Comparison of ENCODE assay signal across 10 cellular contexts in the genomic region with DNA sequence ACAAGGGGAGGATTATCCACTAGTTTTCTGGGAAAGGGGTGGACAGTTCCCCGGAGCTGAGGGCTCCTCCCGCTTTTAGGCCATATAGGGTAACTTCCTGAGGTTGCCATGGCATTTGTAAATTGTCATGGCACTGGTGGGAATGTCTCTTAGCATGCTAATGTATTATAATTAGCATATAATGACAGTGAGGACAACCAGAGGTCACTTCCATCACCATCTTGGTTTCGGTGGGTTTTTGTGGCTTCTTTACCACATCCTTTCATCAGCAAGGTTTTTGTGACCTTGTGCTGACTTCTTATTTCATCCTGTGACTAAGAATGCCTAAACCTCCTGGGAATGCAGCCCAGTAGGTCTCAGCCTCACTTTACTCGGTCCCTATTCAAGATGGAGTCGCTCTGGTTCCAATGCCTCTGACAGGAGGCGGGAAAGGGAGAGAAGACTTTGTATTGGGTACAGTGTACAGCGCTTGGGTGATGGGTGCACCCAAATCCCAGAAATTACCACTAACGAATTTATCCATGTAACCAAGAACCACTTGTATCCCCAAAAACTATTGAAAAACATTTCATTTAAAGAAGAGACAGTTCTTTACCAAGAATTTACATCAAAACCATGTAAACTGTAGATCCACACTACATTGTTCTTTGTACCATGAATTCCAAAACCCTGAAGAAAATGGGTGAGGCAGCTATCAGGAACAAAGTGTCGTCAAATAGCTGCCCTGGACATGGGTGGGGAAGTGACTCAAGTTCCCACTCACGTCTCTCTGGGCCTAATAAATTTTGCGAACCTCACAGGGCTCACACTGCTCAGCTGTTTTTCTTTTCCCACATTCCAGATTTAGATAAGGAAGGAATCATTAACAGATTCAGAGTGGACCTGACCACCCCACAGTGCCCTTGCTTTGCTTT. TPM values are rescaled to one million over a fixed set of nuclear protein-coding genes. Genes with fewer than 3 reads are reported as not detected.
DNase-seq lines count a peak whose midpoint lies in the region; ATAC-seq and TF ChIP-seq lines count a peak whose summit lies in the region.
"Had no signal": no experiment of that assay in that cellular context is flagged by ENCODE, and none has a peak within 500 bp of the region (broad histone marks: within the 10 kb centered on the region; RNA-seq: fewer than 3 reads in every experiment).

No MANE protein-coding gene starts in this region.

- intact Hi-C loops in activated naive CD4-positive, alpha-beta T cell treated with anti-CD3 and anti-CD28 coated beads for 36 hours (cut with micrococcal nuclease) = no loop called here

- H3K4me3 ChIP-seq in cardiac fibroblast (replicated peaks in 1 of 2; ENCODE audit: low read depth in 2 of 2, low read length in 2 of 2) = no peak overlapping the region
- H3K4me3 ChIP-seq: prostate gland had no signal

- no peak for ATAC-seq in left lobe of liver

- H3K27me3 Mint-ChIP-seq in activated naive CD4-positive, alpha-beta T cell treated with anti-CD3 and anti-CD28 coated beads for 36 hours (ENCODE audit: low read depth) = peaks cover 6% of the 10 kb centered on the region
- peaks cover 4% of the 10 kb centered on the region for H3K27me3 Mint-ChIP-seq in type B pancreatic cell

- H3K36me3 Mint-ChIP-seq in activated naive CD4-positive, alpha-beta T cell treated with anti-CD3 and anti-CD28 coated beads for 36 hours (ENCODE audit: low read depth) = no peaks in the 10 kb centered on the region
- no peaks in the 10 kb centered on the region for H3K36me3 Mint-ChIP-seq in type B pancreatic cell

- no peak overlapping the region for H3K4me3 Mint-ChIP-seq in activated naive CD4-positive, alpha-beta T cell treated with anti-CD3 and anti-CD28 coated beads for 36 hours
- H3K4me3 Mint-ChIP-seq in type B pancreatic cell = no peak overlapping the region

- DNase-seq in activated naive CD4-positive, alpha-beta T cell treated with anti-CD3 and anti-CD28 coated beads for 36 hours = peak; percentile 12
- DNase-seq in activated naive CD4-positive, alpha-beta T cell (lab: John Stamatoyannopoulos, UW) = no peak
- DNase-seq in M059J (ENCODE audit: low read depth) (peak; percentile 99), cardiac fibroblast (ENCODE audit: low read depth in 2 of 2) (peak; percentile 39 to 66), type B pancreatic cell (ENCODE audit: extremely low spot score, unreplicated experiment) (no peak), left lobe of liver (ENCODE audit: low spot score) (no peak), NCI-H524 (lab: John Stamatoyannopoulos, UW) (no peak), NCI-H1105 (lab: John Stamatoyannopoulos, UW) (no peak)
- DNase-seq: effector CD8-positive, alpha-beta T cell had no signal

- CTCF ChIA-PET in activated naive CD4-positive, alpha-beta T cell treated with anti-CD3 and anti-CD28 coated beads for 36 hours (lab: Charles Lee) = no interaction called here

- no peak for TF ChIP-seq CTCF in cardiac fibroblast (IDR thresholded peaks at IDR 0.05; ENCODE audit: low read depth, low read length)
- TF ChIP-seq CTCF in type B pancreatic cell (conservative IDR thresholded peaks at IDR 0.05) = no peak

- H3K4me1 Mint-ChIP-seq in activated naive CD4-positive, alpha-beta T cell treated with anti-CD3 and anti-CD28 coated beads for 36 hours (ENCODE audit: low read depth) = peaks cover 30% of the 10 kb centered on the region
- peaks cover 9% of the 10 kb centered on the region for H3K4me1 Mint-ChIP-seq in type B pancreatic cell (ENCODE audit: unreplicated experiment)

- H3K9me3 Mint-ChIP-seq in activated naive CD4-positive, alpha-beta T cell treated with anti-CD3 and anti-CD28 coated beads for 36 hours = no peaks in the 10 kb centered on the region
- no peaks in the 10 kb centered on the region for H3K9me3 Mint-ChIP-seq in type B pancreatic cell

- H3K27ac Mint-ChIP-seq in activated naive CD4-positive, alpha-beta T cell treated with anti-CD3 and anti-CD28 coated beads for 36 hours = no peak overlapping the region
- H3K27ac Mint-ChIP-seq in type B pancreatic cell = peak overlapping the region; percentile 75

RNA-seq across cellular contexts. Expression of a gene that starts 8.9 kb away (rescaled TPM):
- total RNA-seq in activated naive CD4-positive, alpha-beta T cell treated with anti-CD3 and anti-CD28 coated beads for 36 hours = not detected
- total RNA-seq in M059J (2014; rRNA removed; shearing (Covaris generic)) = 4.2 and 7.1 TPM in 2 replicates
- total RNA-seq in type B pancreatic cell (ENCODE audit: low replicate concordance) = 2.7 and 10.7 TPM in 2 replicates
- 0.35 TPM for total RNA-seq in left lobe of liver

RNA-seq across cellular contexts. Expression of a gene that starts 50.6 kb away (rescaled TPM):
- total RNA-seq in activated naive CD4-positive, alpha-beta T cell treated with anti-CD3 and anti-CD28 coated beads for 36 hours = 1 to 10 TPM in 1 of 2 experiments, under 1 TPM in 1; 0.94 to 2.3 TPM
- total RNA-seq in M059J (2014; rRNA removed; shearing (Covaris generic)) = 2.1 and 2.9 TPM in 2 replicates
- total RNA-seq in type B pancreatic cell (ENCODE audit: low replicate concordance) = 7.7 and 26.6 TPM in 2 replicates
- 8.3 TPM for total RNA-seq in left lobe of liver

RNA-seq across cellular contexts. Expression of a gene that starts 52.1 kb away (rescaled TPM):
- not detected for total RNA-seq in activated naive CD4-positive, alpha-beta T cell treated with anti-CD3 and anti-CD28 coated beads for 36 hours
- total RNA-seq in M059J (2014; rRNA removed; shearing (Covaris generic)) = not detected in 2 replicates
- not detected in 2 replicates for total RNA-seq in type B pancreatic cell (ENCODE audit: low replicate concordance)
- total RNA-seq in left lobe of liver = not detected
- total RNA-seq: prostate gland had no signal

Comparison
In these comparisons a context has a peak if more than half of its experiments do, and no peak if none do; other contexts are left out.
1. DNase-seq: peak in activated naive CD4-positive, alpha-beta T cell treated with anti-CD3 and anti-CD28 coated beads for 36 hours (single experiment), M059J (single experiment) and cardiac fibroblast (2 of 2); none in activated naive CD4-positive, alpha-beta T cell (0 of 4), type B pancreatic cell (single experiment), left lobe of liver (single experiment), NCI-H524 (0 of 2) and NCI-H1105 (single experiment).